Comparison of ENCODE assay signal across 8 cellular contexts in the genomic region with DNA sequence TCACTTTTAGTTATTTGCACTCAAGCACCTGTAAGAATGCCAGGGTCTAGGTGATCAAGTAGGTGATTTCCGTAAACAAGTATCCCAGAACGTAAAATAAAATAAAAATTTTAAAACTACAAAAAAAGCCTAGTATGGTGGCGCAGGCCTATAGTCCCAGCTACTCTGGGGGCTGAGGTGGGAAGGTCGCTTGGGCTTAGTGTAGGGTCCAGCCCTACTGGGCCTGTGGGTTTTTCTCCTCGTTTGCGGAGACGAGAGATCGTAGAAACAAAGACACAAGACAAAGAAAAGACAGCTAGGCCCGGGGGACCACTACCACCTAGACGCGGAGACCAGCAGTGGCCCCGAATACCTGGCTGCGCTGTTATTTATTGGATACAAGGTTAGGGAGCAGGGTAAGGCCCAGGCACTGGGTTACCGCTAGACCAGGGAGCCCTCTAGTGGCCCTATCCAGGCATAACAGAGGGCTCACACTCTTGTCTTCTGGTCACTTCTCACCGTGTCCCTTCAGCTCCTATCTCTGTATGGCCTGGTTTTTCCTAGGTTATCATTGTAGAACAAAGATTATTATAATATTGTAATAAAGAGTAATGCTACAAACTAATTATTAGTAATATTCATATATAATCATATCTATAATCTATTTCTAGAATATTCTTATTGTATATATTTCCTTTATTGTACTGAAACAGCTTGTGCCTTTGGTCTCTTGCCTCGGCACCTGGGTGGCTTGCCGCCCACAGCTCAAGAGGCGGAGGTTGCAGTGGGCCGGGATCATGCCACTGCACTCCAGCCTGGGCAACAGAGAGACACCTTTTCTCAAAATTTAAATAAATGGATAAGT. TPM values are rescaled to one million over a fixed set of nuclear protein-coding genes. Genes with fewer than 3 reads are reported as not detected.
DNase-seq lines count a peak whose midpoint lies in the region; ATAC-seq, FAIRE-seq and TF ChIP-seq lines count a peak whose summit lies in the region.

No MANE protein-coding gene starts in this region.

- no peak overlapping the region for H3K4me3 ChIP-seq in K562

- no peak for TF ChIP-seq EP300 in Ishikawa (IDR thresholded peaks at IDR 0.05; ENCODE audit: borderline replicate concordance)
- no peak for TF ChIP-seq EP300 in K562 (IDR thresholded peaks at IDR 0.05; ENCODE audit: low read length)

- no peak overlapping the region for H3K27ac ChIP-seq in K562 (ENCODE audit: extremely low read depth, low read depth, low read length)

- peak; percentile 82 for FAIRE-seq in K562 (lab: Jason Lieb, UNC)

- ATAC-seq in K562 (peak; percentile 97), left colon (peak; percentile 69), GM18519 (IDR thresholded peaks at IDR 0.05; ENCODE audit: low FRiP score, unreplicated experiment) (no peak)

- no peaks in the 10 kb centered on the region for H3K79me2 ChIP-seq in K562 (ENCODE audit: control insufficient read depth, insufficient read depth, low read length)

- no peaks in the 10 kb centered on the region for H3K9me3 ChIP-seq in K562 (replicated peaks; ENCODE audit: control insufficient read depth, insufficient read depth, low read depth, low read length)

- no peaks in the 10 kb centered on the region for H3K36me3 ChIP-seq in K562 (ENCODE audit: control insufficient read depth, insufficient read depth, low read length)

- no peaks in the 10 kb centered on the region for H3K4me1 ChIP-seq in K562 (replicated peaks in 1 of 2; ENCODE audit: control insufficient read depth in 2 of 2, insufficient read depth in 2 of 2, low read length in 2 of 2)

- peak; percentile 71 to 77 (median 73) for TF ChIP-seq CTCF in K562 (IDR thresholded peaks at IDR 0.05 in 2 of 3, conservative IDR thresholded peaks at IDR 0.05 in 1 of 3; ENCODE audit: insufficient read depth in 2 of 3, low read depth in 1 of 3, low read length in 3 of 3)

- DNase-seq in NCI-H524 (lab: John Stamatoyannopoulos, UW) (peak; percentile 9 to 58), NCI-H524 treated with DMSO at 0.1 percent for 48 hours (lab: John Stamatoyannopoulos, UW) (no peak), T follicular helper cell (ENCODE audit: low read depth) (peak; percentile 15), K562 (ENCODE audit: extremely low read depth in 1 of 4, low spot score in 3 of 4) (peak; percentile 10 to 74 (median 48)), left colon (peak in 1 of 2 donors; percentile 62)
- DNase-seq in stimulated activated CD8-positive, alpha-beta memory T cell treated with anti-CD3 and anti-CD28 coated beads, Interleukin-12 subunit alpha, Interleukin-12 subunit beta, amount 100 ng/mL, for 4 hours (ENCODE audit: low read depth) = peak; percentile 2

- WGBS in K562 (ENCODE audit: insufficient coverage, low coverage, missing lambda C conversion rate) = 17% methylated on average over 17 of the region's 19 CpGs

- in situ Hi-C loops in K562 (cut with MboI) = loop anchor here (25.0 kb wide), 1 partner anchor 195 kb away; no protein-coding TSS in a partner anchor

- POLR2A ChIA-PET in K562 (lab: Yijun Ruan, JAX) = interaction anchor here (1.4 kb wide), 1 partner anchor 38 kb away, joined by 4 read pairs; a partner anchor contains a TSS

- H3K27me3 ChIP-seq in K562 (ENCODE audit: control insufficient read depth in 2 of 2, insufficient read depth in 2 of 2, low read length in 2 of 2) = no peaks in the 10 kb centered on the region; a peak in 2 of 5 replicates

- H4K20me1 ChIP-seq in K562 (replicated peaks; ENCODE audit: control insufficient read depth, insufficient read depth, low read length) = no peaks in the 10 kb centered on the region

- H3K9ac ChIP-seq in K562 (ENCODE audit: insufficient read depth in 1 of 2, low read depth in 2 of 2, low read length in 2 of 2) = no peak overlapping the region

- TF ChIP-seq RAD21 in Ishikawa (IDR thresholded peaks at IDR 0.05; ENCODE audit: low read depth) (peak; percentile 62), K562 (CRISPR knock-in tag; conservative IDR thresholded peaks at IDR 0.05 in 1 of 2, IDR thresholded peaks at IDR 0.05 in 1 of 2) (peak; percentile 78 to 85)

- BruUV-seq in K562 (replicated peaks; lab: Mats Ljungman, UMichigan) = no TSS peak

- intact Hi-C loops in K562 (cut with micrococcal nuclease) (loop anchor here (1.0 to 10.0 kb wide), 2 partner anchors 192 to 297 kb away; no protein-coding TSS in a partner anchor), left colon (cut with DNase I, micrococcal nuclease) (no loop called here)

- no peak for TF ChIP-seq POLR2A in K562 (conservative IDR thresholded peaks at IDR 0.05)

- CTCF ChIA-PET in K562 (lab: Yijun Ruan, JAX; ENCODE audit: low intra/inter-chr PET ratio) = interaction anchor here (0.7 to 0.9 kb wide), 2 partner anchors 192 to 224 kb away, joined by 3 read pairs; no protein-coding TSS in a partner anchor

- H3K9me1 ChIP-seq in K562 (ENCODE audit: control insufficient read depth, insufficient read depth, low read length) = no peaks in the 10 kb centered on the region

- H3K4me2 ChIP-seq in K562 (ENCODE audit: insufficient read depth, low read length) = no peak overlapping the region

- peak overlapping the region; percentile 72; the same call in 1 of the 2 replicates for H2AFZ ChIP-seq in K562 (ENCODE audit: low read depth, low read length)

RNA-seq across cellular contexts. Expression of a gene that starts 38.4 kb away (rescaled TPM):
- total RNA-seq in K562 (2011; cell fraction: chromatin; rRNA removed; ENCODE audit: low replicate concordance) = 43.4 and 67.7 TPM in 2 replicates
- 20.2 and 27.5 TPM in 2 replicates for total RNA-seq in K562 (2011; cell fraction: nucleolus; rRNA removed)
- total RNA-seq in K562 (2011; cell fraction: nucleoplasm; rRNA removed) = 25.8 and 26.5 TPM in 2 replicates
- total RNA-seq in K562 (2014; rRNA removed) = 18.3 and 21.2 TPM in 2 replicates
- total RNA-seq in K562 (2014; rRNA removed; fragmentation: Illumina TruSeq; extraction: Trizol) = 28.6 and 31.6 TPM in 2 replicates
- total RNA-seq in K562 (2015; rRNA removed; fragmentation: Illumina TruSeq; extraction: Trizol) = 27.2 and 29.7 TPM in 2 replicates
- 22.8 and 22.9 TPM in 2 replicates for total RNA-seq in K562 (2021)
- 74.7 and 79.2 TPM in 2 replicates for polyA plus RNA-seq in K562 (2011; rRNA removed)
- 30.6 and 34.5 TPM in 2 replicates for polyA plus RNA-seq in K562 (2011; cell fraction: cytosol; rRNA removed)
- polyA plus RNA-seq in K562 (2011; cell fraction: nucleus; rRNA removed) = 257 and 360 TPM in 2 replicates
- polyA plus RNA-seq in K562 (2012) = 17.4 and 34.7 TPM in 2 replicates
- 28.9 and 32.5 TPM in 2 replicates for polyA plus RNA-seq in K562 (2014; fragmentation: Illumina TruSeq; extraction: Trizol)
- 10 to 100 TPM; 14.6 to 29.3 TPM for polyA plus RNA-seq in K562 (2014; fragmentation: Nextera tagmentation; extraction: Ambion mirVana)
- polyA plus RNA-seq in K562 (2014; rRNA removed) = 35.6 and 35.9 TPM in 2 replicates
- polyA minus RNA-seq in K562 (2011; rRNA and poly(A)+ RNA removed) = 46.5 and 55.4 TPM in 2 replicates
- polyA minus RNA-seq in K562 (2011; cell fraction: cytosol; rRNA and poly(A)+ RNA removed) = 8.7 and 14.6 TPM in 2 replicates
- polyA minus RNA-seq in K562 (2011; cell fraction: nucleus; rRNA and poly(A)+ RNA removed) = 24.0 and 41.8 TPM in 2 replicates
- total RNA-seq in left colon = not detected

RNA-seq across cellular contexts. Expression of a gene that starts 38.6 kb away (rescaled TPM):
- total RNA-seq in K562 (2011; cell fraction: chromatin; rRNA removed; ENCODE audit: low replicate concordance) = 21.4 and 34.3 TPM in 2 replicates
- total RNA-seq in K562 (2011; cell fraction: nucleolus; rRNA removed) = 19.1 and 19.5 TPM in 2 replicates
- 20.0 and 34.4 TPM in 2 replicates for total RNA-seq in K562 (2011; cell fraction: nucleoplasm; rRNA removed)
- total RNA-seq in K562 (2014; rRNA removed) = 75.2 and 78.1 TPM in 2 replicates
- total RNA-seq in K562 (2014; rRNA removed; fragmentation: Illumina TruSeq; extraction: Trizol) = 175 and 188 TPM in 2 replicates
- total RNA-seq in K562 (2015; rRNA removed; fragmentation: Illumina TruSeq; extraction: Trizol) = 102 and 109 TPM in 2 replicates
- 107 and 108 TPM in 2 replicates for total RNA-seq in K562 (2021)
- 60.7 and 80.9 TPM in 2 replicates for polyA plus RNA-seq in K562 (2011; rRNA removed)
- polyA plus RNA-seq in K562 (2011; cell fraction: cytosol; rRNA removed) = 18.5 and 22.3 TPM in 2 replicates
- 8.7 and 9.7 TPM in 2 replicates for polyA plus RNA-seq in K562 (2011; cell fraction: nucleus; rRNA removed)
- 31.8 and 77.3 TPM in 2 replicates for polyA plus RNA-seq in K562 (2012)
- polyA plus RNA-seq in K562 (2014; fragmentation: Illumina TruSeq; extraction: Trizol) = 79.4 and 91.9 TPM in 2 replicates
- polyA plus RNA-seq in K562 (2014; fragmentation: Nextera tagmentation; extraction: Ambion mirVana) = 100 to 1,000 TPM; 114 to 118 TPM
- 70.2 and 83.0 TPM in 2 replicates for polyA plus RNA-seq in K562 (2014; rRNA removed)
- polyA minus RNA-seq in K562 (2011; rRNA and poly(A)+ RNA removed) = 327 and 363 TPM in 2 replicates
- 69.1 and 112 TPM in 2 replicates for polyA minus RNA-seq in K562 (2011; cell fraction: cytosol; rRNA and poly(A)+ RNA removed)
- 18.7 and 48.4 TPM in 2 replicates for polyA minus RNA-seq in K562 (2011; cell fraction: nucleus; rRNA and poly(A)+ RNA removed)
- not detected for total RNA-seq in left colon

RNA-seq across cellular contexts. Expression of a gene that starts 41.9 kb away (rescaled TPM):
- 8.2 and 19.7 TPM in 2 replicates for total RNA-seq in K562 (2011; cell fraction: chromatin; rRNA removed; ENCODE audit: low replicate concordance)
- total RNA-seq in K562 (2011; cell fraction: nucleolus; rRNA removed) = 10.7 and 12.0 TPM in 2 replicates
- 23.7 and 38.9 TPM in 2 replicates for total RNA-seq in K562 (2011; cell fraction: nucleoplasm; rRNA removed)
- total RNA-seq in K562 (2014; rRNA removed) = 11.6 and 12.7 TPM in 2 replicates
- 24.0 and 26.7 TPM in 2 replicates for total RNA-seq in K562 (2014; rRNA removed; fragmentation: Illumina TruSeq; extraction: Trizol)
- 20.4 and 22.5 TPM in 2 replicates for total RNA-seq in K562 (2015; rRNA removed; fragmentation: Illumina TruSeq; extraction: Trizol)
- 25.0 and 25.2 TPM in 2 replicates for total RNA-seq in K562 (2021)
- polyA plus RNA-seq in K562 (2011; rRNA removed) = 15.5 and 20.5 TPM in 2 replicates
- 6.4 and 14.7 TPM in 2 replicates for polyA plus RNA-seq in K562 (2011; cell fraction: cytosol; rRNA removed)
- 3.5 and 5.0 TPM in 2 replicates for polyA plus RNA-seq in K562 (2011; cell fraction: nucleus; rRNA removed)
- 13.3 and 15.5 TPM in 2 replicates for polyA plus RNA-seq in K562 (2012)
- 21.7 and 22.9 TPM in 2 replicates for polyA plus RNA-seq in K562 (2014; fragmentation: Illumina TruSeq; extraction: Trizol)
- polyA plus RNA-seq in K562 (2014; fragmentation: Nextera tagmentation; extraction: Ambion mirVana) = 10 to 100 TPM; 21.9 to 25.4 TPM
- polyA plus RNA-seq in K562 (2014; rRNA removed) = 11.3 and 14.2 TPM in 2 replicates
- polyA minus RNA-seq in K562 (2011; rRNA and poly(A)+ RNA removed) = 33.7 and 38.1 TPM in 2 replicates
- 12.5 and 15.6 TPM in 2 replicates for polyA minus RNA-seq in K562 (2011; cell fraction: cytosol; rRNA and poly(A)+ RNA removed)
- 4.4 and 7.4 TPM in 2 replicates for polyA minus RNA-seq in K562 (2011; cell fraction: nucleus; rRNA and poly(A)+ RNA removed)
- total RNA-seq in left colon = 10 to 100 TPM; 23.6 to 27.2 TPM

RNA-seq across cellular contexts. Expression of a gene that starts 53.4 kb away (rescaled TPM):
- 21.7 and 34.7 TPM in 2 replicates for total RNA-seq in K562 (2011; cell fraction: chromatin; rRNA removed; ENCODE audit: low replicate concordance)
- 15.5 and 20.5 TPM in 2 replicates for total RNA-seq in K562 (2011; cell fraction: nucleolus; rRNA removed)
- 27.2 and 31.3 TPM in 2 replicates for total RNA-seq in K562 (2011; cell fraction: nucleoplasm; rRNA removed)
- total RNA-seq in K562 (2014; rRNA removed) (9.8 and 9.9 TPM in 2 replicates), K562 (2014; rRNA removed; fragmentation: Illumina TruSeq; extraction: Trizol) (13.9 and 14.6 TPM in 2 replicates), K562 (2015; rRNA removed; fragmentation: Illumina TruSeq; extraction: Trizol) (10.9 and 11.8 TPM in 2 replicates), K562 (2021) (11.7 and 13.0 TPM in 2 replicates), left colon (10 to 100 TPM; 13.1 to 17.3 TPM)
- polyA plus RNA-seq in K562 (2011; rRNA removed) (8.7 and 12.5 TPM in 2 replicates), K562 (2014; fragmentation: Illumina TruSeq; extraction: Trizol) (9.6 and 9.9 TPM in 2 replicates), K562 (2014; fragmentation: Nextera tagmentation; extraction: Ambion mirVana) (1 to 10 TPM; 3.7 to 4.8 TPM), K562 (2014; rRNA removed) (6.2 TPM in 2 replicates)
- polyA plus RNA-seq in K562 (2011; cell fraction: cytosol; rRNA removed) = 5.6 and 7.4 TPM in 2 replicates
- polyA plus RNA-seq in K562 (2011; cell fraction: nucleus; rRNA removed) = 8.3 and 9.9 TPM in 2 replicates
- 6.8 and 7.3 TPM in 2 replicates for polyA plus RNA-seq in K562 (2012)
- 20.0 and 30.0 TPM in 2 replicates for polyA minus RNA-seq in K562 (2011; rRNA and poly(A)+ RNA removed)
- 9.0 and 12.6 TPM in 2 replicates for polyA minus RNA-seq in K562 (2011; cell fraction: cytosol; rRNA and poly(A)+ RNA removed)
- polyA minus RNA-seq in K562 (2011; cell fraction: nucleus; rRNA and poly(A)+ RNA removed) = 10.0 and 12.4 TPM in 2 replicates

Comparison
In these comparisons a context has a peak if more than half of its experiments do, and no peak if none do; other contexts are left out.
1. RNA of a gene that starts 38.4 kb away (total RNA-seq): 18.3 to 67.7 TPM in K562; not detected in left colon; every median in the first group is over 10 times any median in the second.
2. RNA of a gene that starts 38.6 kb away (total RNA-seq): 19.1 to 188 TPM in K562; not detected in left colon; every median in the first group is over 10 times any median in the second.